In the genomic region with DNA sequence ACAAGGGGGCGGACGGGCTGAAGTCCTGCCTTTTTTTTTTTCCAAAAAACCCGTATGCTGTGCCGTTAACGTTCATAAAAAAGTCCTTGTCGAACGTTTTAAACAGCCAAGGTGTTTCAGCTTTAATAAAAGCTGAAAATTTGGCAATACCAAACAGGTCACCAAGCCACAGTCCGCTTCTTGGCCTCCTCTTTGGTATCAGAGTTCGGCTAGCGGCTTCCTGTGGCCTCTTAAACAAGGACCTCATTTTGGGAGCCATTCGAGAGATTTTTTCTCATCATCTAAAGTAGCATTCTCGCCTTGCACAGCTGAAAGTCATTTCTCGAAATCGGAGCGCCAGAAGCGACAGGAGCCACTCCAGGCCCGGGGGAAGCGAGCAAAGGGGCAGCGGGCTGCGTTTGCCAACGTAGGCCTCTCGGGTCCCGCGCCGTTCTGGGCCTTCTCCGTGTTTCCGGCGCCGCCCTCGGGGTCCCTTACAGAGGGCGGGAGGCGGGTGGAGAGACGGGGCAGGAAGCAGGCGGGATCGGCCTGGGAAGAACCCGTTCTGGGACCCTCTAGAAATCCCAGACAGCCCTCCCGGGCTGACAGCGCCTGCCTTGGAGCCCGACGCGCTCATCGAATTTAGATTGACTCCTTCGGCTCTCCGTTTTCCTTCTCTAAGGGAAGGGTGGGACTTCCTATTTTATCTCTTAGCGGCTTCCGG, we compare ENCODE assay signal across 1 cellular context.
TF ChIP-seq lines count a peak whose summit lies in the region.

No MANE protein-coding gene starts in this region.

TF ChIP-seq in HepG2, 621 proteins besides CTCF, POLR2A, EP300 and RAD21 (continued from another document and continues in another):
- TF ChIP-seq, protein P1, sequence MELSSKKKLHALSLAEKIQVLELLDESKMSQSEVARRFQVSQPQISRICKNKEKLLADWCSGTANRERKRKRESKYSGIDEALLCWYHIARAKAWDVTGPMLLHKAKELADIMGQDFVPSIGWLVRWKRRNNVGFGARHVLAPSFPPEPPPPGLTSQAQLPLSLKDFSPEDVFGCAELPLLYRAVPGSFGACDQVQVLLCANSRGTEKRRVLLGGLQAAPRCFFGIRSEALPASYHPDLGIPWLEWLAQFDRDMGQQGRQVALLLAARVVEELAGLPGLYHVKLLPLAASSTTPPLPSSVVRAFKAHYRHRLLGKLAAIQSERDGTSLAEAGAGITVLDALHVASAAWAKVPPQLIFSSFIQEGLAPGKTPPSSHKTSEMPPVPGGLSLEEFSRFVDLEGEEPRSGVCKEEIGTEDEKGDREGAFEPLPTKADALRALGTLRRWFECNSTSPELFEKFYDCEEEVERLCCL (CRISPR knock-in tag; IDR thresholded peaks at IDR 0.05; ENCODE audit: borderline replicate concordance): no peak
- no peak for TF ChIP-seq SMARCC2 (IDR thresholded peaks at IDR 0.05)
- TF ChIP-seq, protein P2, sequence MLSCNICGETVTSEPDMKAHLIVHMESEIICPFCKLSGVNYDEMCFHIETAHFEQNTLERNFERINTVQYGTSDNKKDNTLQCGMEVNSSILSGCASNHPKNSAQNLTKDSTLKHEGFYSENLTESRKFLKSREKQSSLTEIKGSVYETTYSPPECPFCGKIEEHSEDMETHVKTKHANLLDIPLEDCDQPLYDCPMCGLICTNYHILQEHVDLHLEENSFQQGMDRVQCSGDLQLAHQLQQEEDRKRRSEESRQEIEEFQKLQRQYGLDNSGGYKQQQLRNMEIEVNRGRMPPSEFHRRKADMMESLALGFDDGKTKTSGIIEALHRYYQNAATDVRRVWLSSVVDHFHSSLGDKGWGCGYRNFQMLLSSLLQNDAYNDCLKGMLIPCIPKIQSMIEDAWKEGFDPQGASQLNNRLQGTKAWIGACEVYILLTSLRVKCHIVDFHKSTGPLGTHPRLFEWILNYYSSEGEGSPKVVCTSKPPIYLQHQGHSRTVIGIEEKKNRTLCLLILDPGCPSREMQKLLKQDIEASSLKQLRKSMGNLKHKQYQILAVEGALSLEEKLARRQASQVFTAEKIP (CRISPR knock-in tag; IDR thresholded peaks at IDR 0.05; ENCODE audit: borderline replicate concordance): 0 out of 2 replicates have a peak, but pooled peaks have one; percentile 71
- TF ChIP-seq, protein P3, sequence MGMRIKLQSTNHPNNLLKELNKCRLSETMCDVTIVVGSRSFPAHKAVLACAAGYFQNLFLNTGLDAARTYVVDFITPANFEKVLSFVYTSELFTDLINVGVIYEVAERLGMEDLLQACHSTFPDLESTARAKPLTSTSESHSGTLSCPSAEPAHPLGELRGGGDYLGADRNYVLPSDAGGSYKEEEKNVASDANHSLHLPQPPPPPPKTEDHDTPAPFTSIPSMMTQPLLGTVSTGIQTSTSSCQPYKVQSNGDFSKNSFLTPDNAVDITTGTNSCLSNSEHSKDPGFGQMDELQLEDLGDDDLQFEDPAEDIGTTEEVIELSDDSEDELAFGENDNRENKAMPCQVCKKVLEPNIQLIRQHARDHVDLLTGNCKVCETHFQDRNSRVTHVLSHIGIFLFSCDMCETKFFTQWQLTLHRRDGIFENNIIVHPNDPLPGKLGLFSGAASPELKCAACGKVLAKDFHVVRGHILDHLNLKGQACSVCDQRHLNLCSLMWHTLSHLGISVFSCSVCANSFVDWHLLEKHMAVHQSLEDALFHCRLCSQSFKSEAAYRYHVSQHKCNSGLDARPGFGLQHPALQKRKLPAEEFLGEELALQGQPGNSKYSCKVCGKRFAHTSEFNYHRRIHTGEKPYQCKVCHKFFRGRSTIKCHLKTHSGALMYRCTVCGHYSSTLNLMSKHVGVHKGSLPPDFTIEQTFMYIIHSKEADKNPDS (CRISPR knock-in tag; IDR thresholded peaks at IDR 0.05): no peak
- peak; percentile 60; the same call in 1 of the 2 replicates for TF ChIP-seq NFKB2 (CRISPR knock-in tag; IDR thresholded peaks at IDR 0.05; ENCODE audit: borderline replicate concordance)
- TF ChIP-seq ZNF672 (CRISPR knock-in tag; IDR thresholded peaks at IDR 0.05): no peak
- TF ChIP-seq, protein P4, sequence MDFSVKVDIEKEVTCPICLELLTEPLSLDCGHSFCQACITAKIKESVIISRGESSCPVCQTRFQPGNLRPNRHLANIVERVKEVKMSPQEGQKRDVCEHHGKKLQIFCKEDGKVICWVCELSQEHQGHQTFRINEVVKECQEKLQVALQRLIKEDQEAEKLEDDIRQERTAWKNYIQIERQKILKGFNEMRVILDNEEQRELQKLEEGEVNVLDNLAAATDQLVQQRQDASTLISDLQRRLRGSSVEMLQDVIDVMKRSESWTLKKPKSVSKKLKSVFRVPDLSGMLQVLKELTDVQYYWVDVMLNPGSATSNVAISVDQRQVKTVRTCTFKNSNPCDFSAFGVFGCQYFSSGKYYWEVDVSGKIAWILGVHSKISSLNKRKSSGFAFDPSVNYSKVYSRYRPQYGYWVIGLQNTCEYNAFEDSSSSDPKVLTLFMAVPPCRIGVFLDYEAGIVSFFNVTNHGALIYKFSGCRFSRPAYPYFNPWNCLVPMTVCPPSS (IDR thresholded peaks at IDR 0.05): no peak
- peak; percentile 52; the same call in 1 of the 2 replicates for TF ChIP-seq ZNF430 (CRISPR knock-in tag; IDR thresholded peaks at IDR 0.05)
- TF ChIP-seq, protein P5, sequence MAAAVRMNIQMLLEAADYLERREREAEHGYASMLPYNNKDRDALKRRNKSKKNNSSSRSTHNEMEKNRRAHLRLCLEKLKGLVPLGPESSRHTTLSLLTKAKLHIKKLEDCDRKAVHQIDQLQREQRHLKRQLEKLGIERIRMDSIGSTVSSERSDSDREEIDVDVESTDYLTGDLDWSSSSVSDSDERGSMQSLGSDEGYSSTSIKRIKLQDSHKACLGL (CRISPR knock-in tag; IDR thresholded peaks at IDR 0.05): peak; percentile 64; the same call in 1 of the 2 replicates
- peak; percentile 64; the same call in 1 of the 2 replicates for TF ChIP-seq ZNF703 (CRISPR knock-in tag; IDR thresholded peaks at IDR 0.05; ENCODE audit: borderline replicate concordance)
- no peak for TF ChIP-seq TOE1 (CRISPR knock-in tag; IDR thresholded peaks at IDR 0.05)
- TF ChIP-seq ZNF253 (CRISPR knock-in tag; IDR thresholded peaks at IDR 0.05; ENCODE audit: borderline replicate concordance): no peak
- no peak for TF ChIP-seq ZNF619 (CRISPR knock-in tag; IDR thresholded peaks at IDR 0.05)
- 0 out of 2 replicates have a peak, but pooled peaks have one; percentile 42 for TF ChIP-seq HIVEP1 (CRISPR knock-in tag; IDR thresholded peaks at IDR 0.05)
- TF ChIP-seq ZNF446 (CRISPR knock-in tag; IDR thresholded peaks at IDR 0.05): no peak
- TF ChIP-seq ZNF792 (CRISPR knock-in tag; IDR thresholded peaks at IDR 0.05): no peak
- no peak; the same call in 1 of the 2 replicates for TF ChIP-seq RXRB (CRISPR knock-in tag; IDR thresholded peaks at IDR 0.05; ENCODE audit: borderline replicate concordance)
- TF ChIP-seq SP5 (CRISPR knock-in tag; IDR thresholded peaks at IDR 0.05; ENCODE audit: borderline replicate concordance, low read depth): no peak
- no peak for TF ChIP-seq ZNF567 (CRISPR knock-in tag; IDR thresholded peaks at IDR 0.05; ENCODE audit: borderline replicate concordance)
- no peak for TF ChIP-seq AKAP8 (CRISPR knock-in tag; IDR thresholded peaks at IDR 0.05)
- TF ChIP-seq, protein P6, sequence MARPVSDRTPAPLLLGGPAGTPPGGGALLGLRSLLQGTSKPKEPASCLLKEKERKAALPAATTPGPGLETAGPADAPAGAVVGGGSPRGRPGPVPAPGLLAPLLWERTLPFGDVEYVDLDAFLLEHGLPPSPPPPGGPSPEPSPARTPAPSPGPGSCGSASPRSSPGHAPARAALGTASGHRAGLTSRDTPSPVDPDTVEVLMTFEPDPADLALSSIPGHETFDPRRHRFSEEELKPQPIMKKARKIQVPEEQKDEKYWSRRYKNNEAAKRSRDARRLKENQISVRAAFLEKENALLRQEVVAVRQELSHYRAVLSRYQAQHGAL (CRISPR knock-in tag; IDR thresholded peaks at IDR 0.05; ENCODE audit: not compliant biosample characterization): no peak
- peak; percentile 65; the same call in 1 of the 2 replicates for TF ChIP-seq ZNF317 (CRISPR knock-in tag; IDR thresholded peaks at IDR 0.05)
- TF ChIP-seq ZNF790 (CRISPR knock-in tag; IDR thresholded peaks at IDR 0.05; ENCODE audit: borderline replicate concordance): no peak
- TF ChIP-seq, protein P7, sequence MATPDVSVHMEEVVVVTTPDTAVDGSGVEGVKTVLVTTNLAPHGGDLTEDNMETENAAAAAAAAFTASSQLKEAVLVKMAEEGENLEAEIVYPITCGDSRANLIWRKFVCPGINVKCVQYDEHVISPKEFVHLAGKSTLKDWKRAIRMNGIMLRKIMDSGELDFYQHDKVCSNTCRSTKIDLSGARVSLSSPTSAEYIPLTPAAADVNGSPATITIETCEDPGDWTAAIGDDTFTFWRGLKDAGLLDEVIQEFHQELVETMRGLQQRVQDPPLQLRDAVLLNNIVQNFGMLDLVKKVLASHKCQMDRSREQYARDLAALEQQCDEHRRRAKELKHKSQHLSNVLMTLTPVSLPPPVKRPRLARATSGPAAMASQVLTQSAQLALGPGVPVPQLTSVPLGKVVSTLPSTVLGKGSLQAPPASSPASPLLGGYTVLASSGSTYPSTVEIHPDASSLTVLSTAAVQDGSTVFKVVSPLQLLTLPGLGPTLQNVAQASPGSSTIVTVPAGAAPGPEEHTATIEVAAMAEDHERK (CRISPR knock-in tag; IDR thresholded peaks at IDR 0.05; ENCODE audit: low read depth): no peak
- TF ChIP-seq ZNF674 (CRISPR knock-in tag; IDR thresholded peaks at IDR 0.05; ENCODE audit: low read depth): no peak
- no peak for TF ChIP-seq ZSCAN29 (CRISPR knock-in tag; conservative IDR thresholded peaks at IDR 0.05)
- TF ChIP-seq ZNF101 (CRISPR knock-in tag; IDR thresholded peaks at IDR 0.05; ENCODE audit: borderline replicate concordance, low read depth): peak; percentile 43; the same call in 1 of the 2 replicates
- TF ChIP-seq MED8 (CRISPR knock-in tag; IDR thresholded peaks at IDR 0.05; ENCODE audit: insufficient replicate concordance): no peak
- no peak for TF ChIP-seq NONO (IDR thresholded peaks at IDR 0.05)
- no peak for TF ChIP-seq NONO (CRISPR knock-in tag; conservative IDR thresholded peaks at IDR 0.05)
- no peak for TF ChIP-seq PCBP1 (IDR thresholded peaks at IDR 0.05; ENCODE audit: borderline replicate concordance, low read depth, low read length)
- TF ChIP-seq SMAD1 (CRISPR knock-in tag; IDR thresholded peaks at IDR 0.05; ENCODE audit: borderline replicate concordance, low read depth): no peak
- no peak for TF ChIP-seq ZNF747 (CRISPR knock-in tag; IDR thresholded peaks at IDR 0.05; ENCODE audit: borderline replicate concordance)
- TF ChIP-seq MAZ (IDR thresholded peaks at IDR 0.05; ENCODE audit: borderline replicate concordance, low read depth, low read length): no peak
- TF ChIP-seq MAZ (CRISPR knock-in tag; IDR thresholded peaks at IDR 0.05; ENCODE audit: low read depth): no peak
- TF ChIP-seq, protein P8, sequence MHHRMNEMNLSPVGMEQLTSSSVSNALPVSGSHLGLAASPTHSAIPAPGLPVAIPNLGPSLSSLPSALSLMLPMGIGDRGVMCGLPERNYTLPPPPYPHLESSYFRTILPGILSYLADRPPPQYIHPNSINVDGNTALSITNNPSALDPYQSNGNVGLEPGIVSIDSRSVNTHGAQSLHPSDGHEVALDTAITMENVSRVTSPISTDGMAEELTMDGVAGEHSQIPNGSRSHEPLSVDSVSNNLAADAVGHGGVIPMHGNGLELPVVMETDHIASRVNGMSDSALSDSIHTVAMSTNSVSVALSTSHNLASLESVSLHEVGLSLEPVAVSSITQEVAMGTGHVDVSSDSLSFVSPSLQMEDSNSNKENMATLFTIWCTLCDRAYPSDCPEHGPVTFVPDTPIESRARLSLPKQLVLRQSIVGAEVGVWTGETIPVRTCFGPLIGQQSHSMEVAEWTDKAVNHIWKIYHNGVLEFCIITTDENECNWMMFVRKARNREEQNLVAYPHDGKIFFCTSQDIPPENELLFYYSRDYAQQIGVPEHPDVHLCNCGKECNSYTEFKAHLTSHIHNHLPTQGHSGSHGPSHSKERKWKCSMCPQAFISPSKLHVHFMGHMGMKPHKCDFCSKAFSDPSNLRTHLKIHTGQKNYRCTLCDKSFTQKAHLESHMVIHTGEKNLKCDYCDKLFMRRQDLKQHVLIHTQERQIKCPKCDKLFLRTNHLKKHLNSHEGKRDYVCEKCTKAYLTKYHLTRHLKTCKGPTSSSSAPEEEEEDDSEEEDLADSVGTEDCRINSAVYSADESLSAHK (CRISPR knock-in tag; IDR thresholded peaks at IDR 0.05; ENCODE audit: borderline replicate concordance): no peak
- peak; percentile 86; the same call in 1 of the 2 replicates for TF ChIP-seq IRX3 (CRISPR knock-in tag; IDR thresholded peaks at IDR 0.05; ENCODE audit: borderline replicate concordance, low read depth)
- no peak for TF ChIP-seq JUND (CRISPR knock-in tag; IDR thresholded peaks at IDR 0.05)
- TF ChIP-seq KLF16 (CRISPR knock-in tag; IDR thresholded peaks at IDR 0.05): peak in 1 of 2 experiments; percentile 46; a peak in 1 of 4 replicates
- peak; percentile 59 for TF ChIP-seq ZNF781 (CRISPR knock-in tag; IDR thresholded peaks at IDR 0.05; ENCODE audit: borderline replicate concordance, not compliant biosample characterization)
- TF ChIP-seq, protein P9, sequence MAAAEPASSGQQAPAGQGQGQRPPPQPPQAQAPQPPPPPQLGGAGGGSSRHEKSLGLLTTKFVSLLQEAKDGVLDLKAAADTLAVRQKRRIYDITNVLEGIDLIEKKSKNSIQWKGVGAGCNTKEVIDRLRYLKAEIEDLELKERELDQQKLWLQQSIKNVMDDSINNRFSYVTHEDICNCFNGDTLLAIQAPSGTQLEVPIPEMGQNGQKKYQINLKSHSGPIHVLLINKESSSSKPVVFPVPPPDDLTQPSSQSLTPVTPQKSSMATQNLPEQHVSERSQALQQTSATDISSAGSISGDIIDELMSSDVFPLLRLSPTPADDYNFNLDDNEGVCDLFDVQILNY (CRISPR knock-in tag; conservative IDR thresholded peaks at IDR 0.05): no peak
- no peak for TF ChIP-seq ZNF326 (CRISPR knock-in tag; IDR thresholded peaks at IDR 0.05; ENCODE audit: borderline replicate concordance)
- no peak for TF ChIP-seq HNRNPK (IDR thresholded peaks at IDR 0.05; ENCODE audit: low read depth, low read length, poor library complexity, severe bottlenecking)
- TF ChIP-seq ZMYM3 (CRISPR knock-in tag; IDR thresholded peaks at IDR 0.05): no peak
- TF ChIP-seq SIX1 (CRISPR knock-in tag; IDR thresholded peaks at IDR 0.05; ENCODE audit: borderline replicate concordance): no peak
- no peak for TF ChIP-seq MTA1 (CRISPR knock-in tag; IDR thresholded peaks at IDR 0.05; ENCODE audit: borderline replicate concordance)
- TF ChIP-seq ZBTB38 (CRISPR knock-in tag; IDR thresholded peaks at IDR 0.05): no peak
- TF ChIP-seq RFX3 (CRISPR knock-in tag; IDR thresholded peaks at IDR 0.05): no peak
- TF ChIP-seq ZNF772 (CRISPR knock-in tag; IDR thresholded peaks at IDR 0.05): no peak
- TF ChIP-seq ARNTL (CRISPR knock-in tag; IDR thresholded peaks at IDR 0.05): 0 out of 2 replicates have a peak, but pooled peaks have one; percentile 28
- TF ChIP-seq XRCC5 (optimal IDR thresholded peaks at IDR 0.05; ENCODE audit: low read length): no peak
- no peak for TF ChIP-seq ZNF331 (CRISPR knock-in tag; IDR thresholded peaks at IDR 0.05)
- TF ChIP-seq GATAD2A (CRISPR knock-in tag; IDR thresholded peaks at IDR 0.05): no peak
- no peak for TF ChIP-seq ZNF562 (CRISPR knock-in tag; IDR thresholded peaks at IDR 0.05; ENCODE audit: borderline replicate concordance)
